Comparison of ENCODE assay signal across 16 cellular contexts in the genomic region with DNA sequence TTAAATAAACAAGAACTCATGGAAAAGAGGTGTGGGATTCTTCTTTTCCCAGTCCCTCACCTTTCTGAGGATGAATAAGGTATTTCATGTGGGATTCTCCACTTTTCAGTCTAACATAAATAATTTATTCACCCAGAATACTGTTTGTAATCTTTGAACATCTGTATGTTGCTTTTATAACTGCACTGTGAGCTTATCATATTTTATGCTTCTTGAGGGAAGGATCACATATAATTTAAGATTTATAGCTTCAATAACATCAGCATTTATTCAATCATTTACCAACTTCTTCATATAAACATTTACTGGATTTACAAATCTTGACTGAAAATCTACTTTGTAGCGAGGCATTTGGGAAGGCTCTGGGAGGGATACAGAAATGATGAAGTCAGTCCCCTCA.
DNase-seq lines count a peak whose midpoint lies in the region; ATAC-seq and TF ChIP-seq lines count a peak whose summit lies in the region.
"Had no signal": no experiment of that assay in that cellular context is flagged by ENCODE, and none has a peak within 500 bp of the region (broad histone marks: within the 10 kb centered on the region; RNA-seq: fewer than 3 reads in every experiment).

No MANE protein-coding gene starts in this region.

- H3K27me3 Mint-ChIP-seq in osteocyte (ENCODE audit: unreplicated experiment): no peaks in the 10 kb centered on the region

- intact Hi-C loops in left colon (cut with DNase I, micrococcal nuclease): no loop called here

- peaks cover 21% of the 10 kb centered on the region for H3K4me1 Mint-ChIP-seq in osteocyte (ENCODE audit: unreplicated experiment)
- H3K4me1 Mint-ChIP-seq: CD14-positive monocyte had no signal

- DNase-seq in left colon (no peak), osteocyte (ENCODE audit: extremely low spot score, unreplicated experiment) (no peak), NCI-H82 (lab: John Stamatoyannopoulos, UW) (no peak), SIG-M5 (lab: John Stamatoyannopoulos, UW) (no peak)
- DNase-seq: 8988T; ACHN; BE2C; C1 segment of cervical spinal cord; CD4-positive, alpha-beta memory T cell; CD4-positive, CD25-positive, alpha-beta regulatory T cell; CD8-positive, alpha-beta memory T cell; COR-L47; DMS79 treated with DMSO at 0.1 percent for 48 hours; GF-D8 had no signal

- H3K27ac Mint-ChIP-seq in osteocyte (ENCODE audit: unreplicated experiment): peak overlapping the region; percentile 10
- H3K27ac Mint-ChIP-seq: CD14-positive monocyte; CD4-positive, alpha-beta memory T cell; CD4-positive, CD25-positive, alpha-beta regulatory T cell; CD8-positive, alpha-beta memory T cell had no signal

- H3K36me3 Mint-ChIP-seq in osteocyte (ENCODE audit: unreplicated experiment): peaks cover 3% of the 10 kb centered on the region
- H3K36me3 Mint-ChIP-seq: CD14-positive monocyte; CD4-positive, alpha-beta memory T cell; CD4-positive, CD25-positive, alpha-beta regulatory T cell; CD8-positive, alpha-beta memory T cell had no signal

- ATAC-seq in left colon (peak; percentile 96), GM21360 (IDR thresholded peaks at IDR 0.05; ENCODE audit: unreplicated experiment) (no peak)

- H3K9me3 Mint-ChIP-seq in osteocyte (ENCODE audit: unreplicated experiment): peaks cover 20% of the 10 kb centered on the region

- TF ChIP-seq CTCF in osteocyte (IDR thresholded peaks at IDR 0.05): no peak

- no peak overlapping the region for H3K4me3 Mint-ChIP-seq in osteocyte (ENCODE audit: unreplicated experiment)
- H3K4me3 Mint-ChIP-seq: CD14-positive monocyte; CD4-positive, alpha-beta memory T cell; CD4-positive, CD25-positive, alpha-beta regulatory T cell; CD8-positive, alpha-beta memory T cell had no signal
